In genomic region chr1:153122831-153123421, GRCh38 we compare ENCODE assay signal across 12 cellular contexts.
A peak's percentile ranks its signal among the peaks of the same experiment; 100 is the strongest.
DNase-seq lines count a peak whose midpoint lies in the region; ATAC-seq and TF ChIP-seq lines count a peak whose summit lies in the region.
"Had no signal": no experiment of that assay in that cellular context is flagged by ENCODE, and none has a peak within 500 bp of the region (broad histone marks: within the 10 kb centered on the region; RNA-seq: fewer than 3 reads in every experiment).

No MANE protein-coding gene starts in this region.

- intact Hi-C loops in posterior cingulate gyrus (cut with DNase I) = no loop called here

- peak overlapping the region; percentile 61 for H3K4me3 Mint-ChIP-seq in nephron progenitor cell

- TF ChIP-seq CTCF in GM13976 (IDR thresholded peaks at IDR 0.05; ENCODE audit: borderline replicate concordance, control extremely low read depth, extremely low read depth, insufficient read depth, missing control alignments) (no peak), WERI-Rb-1 (IDR thresholded peaks at IDR 0.05; ENCODE audit: low read depth, low read length) (no peak), nephron progenitor cell (IDR thresholded peaks at IDR 0.05) (no peak)

- peaks cover 14% of the 10 kb centered on the region for H3K36me3 Mint-ChIP-seq in nephron progenitor cell (ENCODE audit: low read depth)

- H3K9me3 Mint-ChIP-seq in nephron progenitor cell = peaks cover 59% of the 10 kb centered on the region

- H3K27me3 ChIP-seq in WERI-Rb-1 (ENCODE audit: insufficient read depth, low read depth, severe bottlenecking) = no peaks in the 10 kb centered on the region
- H3K27me3 ChIP-seq: colonic mucosa, SJSA1 had no signal

- H3K27ac Mint-ChIP-seq in nephron progenitor cell = peak overlapping the region; percentile 68

- DNase-seq in GM13976 (ENCODE audit: low spot score) (peak; percentile 18), NCI-H1417 treated with DMSO at 0.1 percent for 48 hours (lab: John Stamatoyannopoulos, UW) (peak; percentile 86), WERI-Rb-1 (peak; percentile 92), nephron progenitor cell (peak; percentile 29), substantia nigra (lab: John Stamatoyannopoulos, UW) (no peak), posterior cingulate gyrus (no peak)
- no peak for DNase-seq in activated CD4-positive, alpha-beta T cell treated with anti-CD3 and anti-CD28 coated beads for 4 hours
- DNase-seq: activated CD8-positive, alpha-beta memory T cell treated with anti-CD3 and anti-CD28 coated beads, Interleukin-2, amount 50 U/mL, for 4 hours; colonic mucosa; DMS53 had no signal

- H3K4me1 Mint-ChIP-seq in nephron progenitor cell = peaks cover 17% of the 10 kb centered on the region

- H3K27me3 Mint-ChIP-seq in nephron progenitor cell (ENCODE audit: low read depth, poor library complexity) = peaks cover 14% of the 10 kb centered on the region

- H3K27ac ChIP-seq in WERI-Rb-1 = peak overlapping the region; percentile 81
- H3K27ac ChIP-seq in substantia nigra (ENCODE audit: low read depth, low read length, poor library complexity, severe bottlenecking) = no peak overlapping the region
- H3K27ac ChIP-seq: colonic mucosa, SJSA1 had no signal

- no peak for ATAC-seq in HG02870 (IDR thresholded peaks at IDR 0.05; ENCODE audit: unreplicated experiment)

- no peak overlapping the region for H3K4me3 ChIP-seq in WERI-Rb-1 (ENCODE audit: low read depth, low read length)
- H3K4me3 ChIP-seq: colonic mucosa, SJSA1 had no signal

- H3K9me3 ChIP-seq in WERI-Rb-1 (ENCODE audit: severe bottlenecking) = peaks cover 26% of the 10 kb centered on the region
- H3K9me3 ChIP-seq: colonic mucosa, SJSA1 had no signal

- in situ Hi-C loops in GM13976 (cut with MboI; ENCODE audit: low sequenced_read_pairs, unreplicated experiment) = no loop called here

- no peaks in the 10 kb centered on the region for H3K36me3 ChIP-seq in WERI-Rb-1
- H3K36me3 ChIP-seq: colonic mucosa, SJSA1 had no signal

Comparison
In these comparisons a context has a peak if more than half of its experiments do, and no peak if none do; other contexts are left out.
1. DNase-seq: peak in GM13976 (single experiment), NCI-H1417 treated with DMSO at 0.1 percent for 48 hours (single experiment), WERI-Rb-1 (single experiment) and nephron progenitor cell (single experiment); none in activated CD4-positive, alpha-beta T cell treated with anti-CD3 and anti-CD28 coated beads for 4 hours (0 of 2), substantia nigra (0 of 49) and posterior cingulate gyrus (0 of 10).